In the genomic region with DNA sequence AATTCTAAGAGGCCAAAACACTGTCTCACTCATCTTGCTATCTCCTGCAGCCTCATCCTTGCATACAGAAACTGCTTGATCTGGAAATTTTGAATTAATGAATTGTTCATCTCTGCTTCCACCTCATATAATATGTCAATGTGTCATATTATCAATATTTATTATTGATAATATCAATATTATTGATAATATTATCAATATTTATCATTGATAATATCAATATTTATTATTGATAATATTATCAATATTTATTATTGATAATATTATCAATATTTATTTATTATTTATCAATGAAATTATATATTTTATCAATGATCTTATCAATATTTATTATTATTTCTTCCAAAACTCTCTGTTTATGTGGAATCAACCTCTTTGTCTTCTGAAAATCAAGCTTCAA, we compare ENCODE assay signal across 7 cellular contexts.
"Had no signal": no experiment of that assay in that cellular context is flagged by ENCODE, and none has a peak within 500 bp of the region (broad histone marks: within the 10 kb centered on the region; RNA-seq: fewer than 3 reads in every experiment).

No MANE protein-coding gene starts in this region.

- H3K4me3 ChIP-seq: GM23248, HAP-1 had no signal

- H3K36me3 ChIP-seq: HAP-1 had no signal

- DNase-seq: GM23248, GOT3, H7, HFFc6 had no signal

- H3K27ac ChIP-seq: GM23248, HL-60 had no signal

- H3K4me1 ChIP-seq: HAP-1 had no signal

- FAIRE-seq: HepG2 had no signal

- H2AFZ ChIP-seq: GM23248 had no signal
